16 cellular contexts compared by ENCODE assay signal in genomic region chr5:131999041-131999440, GRCh38. TPM values are rescaled to one million over a fixed set of nuclear protein-coding genes. Genes with fewer than 3 reads are reported as not detected.
"Had no signal": no experiment of that assay in that cellular context is flagged by ENCODE, and none has a peak within 500 bp of the region (broad histone marks: within the 10 kb centered on the region; RNA-seq: fewer than 3 reads in every experiment).

No MANE protein-coding gene starts in this region.

- H3K36me3 Mint-ChIP-seq: natural killer cell, WTC11 had no signal

- FAIRE-seq: islet of Langerhans had no signal

- H3K9me3 ChIP-seq: heart left ventricle, mucosa of descending colon, tibial artery, vagina had no signal

- H3K4me3 ChIP-seq: heart left ventricle, mucosa of descending colon, tibial artery, vagina had no signal

- H3K9me3 Mint-ChIP-seq: activated CD4-positive, alpha-beta T cell treated with anti-CD3 and anti-CD28 coated beads, Interleukin-2, amount 10 ng/mL, durations not matched to agents 24 days and 14 days; activated T-helper 2 cell treated with anti-CD3 and anti-CD28 coated beads, Interferon-gamma antibody, Interleukin-2, Interleukin-4, amounts not matched to agents 10 μg/mL and 5 μg/mL and 100 μg/mL, durations not matched to agents 14 hours and 24 hours and 36 hours; natural killer cell; T-helper 1 cell treated with Interleukin-12 subunit alpha and Interleukin-12 subunit beta and Interleukin-4 antibody, amounts not matched to agents 30 μg/mL and 1 μg/mL, for 36 hours; WTC11 had no signal

- H3K27ac Mint-ChIP-seq: activated T-helper 2 cell treated with anti-CD3 and anti-CD28 coated beads, Interferon-gamma antibody, Interleukin-2, Interleukin-4, amounts not matched to agents 10 μg/mL and 5 μg/mL and 100 μg/mL, durations not matched to agents 14 hours and 24 hours and 36 hours; WTC11 had no signal

- H3K4me1 ChIP-seq: vagina had no signal

- H3K4me3 Mint-ChIP-seq: activated CD4-positive, alpha-beta T cell treated with anti-CD3 and anti-CD28 coated beads, Interleukin-2, amount 10 ng/mL, durations not matched to agents 24 days and 14 days; natural killer cell; T-helper 1 cell treated with Interleukin-12 subunit alpha and Interleukin-12 subunit beta and Interleukin-4 antibody, amounts not matched to agents 30 μg/mL and 1 μg/mL, for 36 hours; WTC11 had no signal

- DNase-seq: activated CD4-positive, alpha-beta T cell treated with anti-CD3 and anti-CD28 coated beads, Interleukin-2, amount 10 ng/mL, durations not matched to agents 24 days and 14 days; activated naive CD4-positive, alpha-beta T cell treated with anti-CD3 and anti-CD28 coated beads, Interleukin-2, amount 50 U/mL, for 16 hours; foreskin melanocyte; mammary epithelial cell; natural killer cell; stimulated activated CD4-positive, alpha-beta T cell treated with anti-CD3 and anti-CD28 coated beads, Interleukin-4, amount 100 ng/mL, for 4 hours; tibial artery had no signal

- H3K36me3 ChIP-seq: heart left ventricle, tibial artery, vagina had no signal

- H3K27ac ChIP-seq: heart left ventricle, tibial artery, vagina had no signal

- ATAC-seq: heart left ventricle, left lobe of liver, natural killer cell, WTC11 had no signal

- H3K27me3 ChIP-seq: heart left ventricle, vagina had no signal

RNA-seq across cellular contexts. Expression of gene ACSL6, which starts 12.4 kb away (rescaled TPM):
- total RNA-seq: pulmonary artery endothelial cell had no signal

RNA-seq across cellular contexts. Expression of gene MEIKIN, which starts 53.6 kb away (rescaled TPM):
- total RNA-seq: activated CD4-positive, alpha-beta T cell treated with anti-CD3 and anti-CD28 coated beads, Interleukin-2, amount 10 ng/mL, durations not matched to agents 24 days and 14 days; activated T-helper 2 cell treated with anti-CD3 and anti-CD28 coated beads, Interferon-gamma antibody, Interleukin-2, Interleukin-4, amounts not matched to agents 10 μg/mL and 5 μg/mL and 100 μg/mL, durations not matched to agents 14 hours and 24 hours and 36 hours; left lobe of liver; mammary epithelial cell; mucosa of descending colon; pulmonary artery endothelial cell; vagina; WTC11 had no signal
- polyA plus RNA-seq: mammary epithelial cell had no signal
